Comparison of ENCODE assay signal across 8 cellular contexts in the genomic region with DNA sequence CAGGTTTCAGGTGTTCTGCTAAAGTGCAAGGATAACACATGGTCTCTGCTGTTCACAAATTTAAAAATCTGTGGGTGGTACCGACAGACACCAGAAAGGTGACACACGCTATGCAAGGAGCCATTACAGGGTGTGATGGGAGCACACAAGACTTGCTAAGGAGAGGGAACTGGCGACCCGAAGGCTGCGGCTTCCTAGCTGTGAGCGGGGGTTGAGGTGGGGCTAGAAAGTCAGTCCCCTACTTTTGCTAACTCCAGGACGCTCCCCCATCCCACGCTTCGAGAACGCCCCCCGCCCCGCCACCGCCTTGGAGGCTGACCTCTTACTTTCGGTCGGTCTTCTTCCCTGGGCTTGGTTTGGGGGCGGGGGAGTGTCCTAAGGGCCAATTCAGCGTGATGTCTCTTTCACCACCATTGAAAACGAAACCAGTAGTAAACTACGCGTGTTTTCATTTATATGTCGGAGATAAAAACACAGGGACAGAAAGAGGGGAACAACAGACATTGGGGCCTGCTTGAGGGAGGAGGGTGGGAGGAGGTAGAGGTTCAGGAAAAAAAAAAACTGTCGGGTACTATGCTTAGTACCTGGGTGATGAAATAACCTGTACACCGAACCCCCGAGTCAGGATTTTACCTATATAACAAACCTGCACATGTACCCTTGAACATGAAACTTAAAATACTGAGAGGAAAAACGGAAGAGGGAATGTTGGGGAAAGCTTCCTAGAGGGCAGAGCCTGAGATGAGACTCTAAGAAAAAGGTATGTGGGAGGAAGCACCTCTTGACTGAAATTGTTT. TPM values are rescaled to one million over a fixed set of nuclear protein-coding genes. Genes with fewer than 3 reads are reported as not detected.
A peak's percentile ranks its signal among the peaks of the same experiment; 100 is the strongest.
DNase-seq lines count a peak whose midpoint lies in the region; ATAC-seq and TF ChIP-seq lines count a peak whose summit lies in the region.

No MANE protein-coding gene starts in this region.

- H3K4me2 ChIP-seq in OCI-LY7 (ENCODE audit: low read length), result peak overlapping the region; percentile 83

- no TSS peak for BruUV-seq in OCI-LY7 (replicated peaks; lab: Mats Ljungman, UMichigan)

- H3K9me3 ChIP-seq in OCI-LY7 (ENCODE audit: low read length) (no peaks in the 10 kb centered on the region), iPS DF 6.9 (ENCODE audit: control insufficient read depth, insufficient read depth, low read length) (no peaks in the 10 kb centered on the region)

- H3K27me3 ChIP-seq in iPS DF 6.9 (ENCODE audit: control insufficient read depth, insufficient read depth, low read length), result no peaks in the 10 kb centered on the region

- H3K9me2 ChIP-seq in OCI-LY7 (ENCODE audit: insufficient read depth, low read length), result no peaks in the 10 kb centered on the region

- DNase-seq in NCI-H1105 treated with DMSO at 0.1 percent for 48 hours (lab: John Stamatoyannopoulos, UW), result peak; percentile 21
- no peak for DNase-seq in NCI-H1105 (lab: John Stamatoyannopoulos, UW)
- peak; percentile 50 for DNase-seq in OCI-LY7 (ENCODE audit: low spot score)
- DNase-seq in activated naive CD4-positive, alpha-beta T cell treated with anti-CD3 and anti-CD28 coated beads, Interleukin-2, amount 50 U/mL, for 72 hours (ENCODE audit: low spot score in 2 of 2), result peak; percentile 46 to 71
- DNase-seq in iPS DF 6.9 (ENCODE audit: low read depth, low spot score), result no peak
- peak; percentile 55 for DNase-seq in stimulated activated CD4-positive, alpha-beta T cell treated with anti-CD3 and anti-CD28 coated beads, Interleukin-12 subunit alpha, Interleukin-12 subunit beta, amount 100 ng/mL, for 4 hours
- DNase-seq in GM03348 (ENCODE audit: low spot score), result no peak

- H3K36me3 ChIP-seq in OCI-LY7 (ENCODE audit: insufficient read depth, low read length) (peaks cover 53% of the 10 kb centered on the region), iPS DF 6.9 (ENCODE audit: control insufficient read depth, insufficient read depth, low read length) (peaks cover 6% of the 10 kb centered on the region; the same call in 1 of the 2 replicates)

- H4K20me1 ChIP-seq in OCI-LY7 (ENCODE audit: insufficient read depth, low read length), result peaks cover 15% of the 10 kb centered on the region; the same call in 1 of the 2 replicates

- peak in 1 of 2 donors; percentile 6 for ATAC-seq in activated naive CD4-positive, alpha-beta T cell treated with anti-CD3 and anti-CD28 coated beads, Interleukin-2, amount 50 U/mL, for 72 hours
- ATAC-seq in HG02981 (IDR thresholded peaks at IDR 0.05; ENCODE audit: unreplicated experiment), result no peak

- H2AFZ ChIP-seq in OCI-LY7 (ENCODE audit: low read length), result no peak overlapping the region

- CTCF ChIA-PET in OCI-LY7 (lab: Charles Lee; ENCODE audit: unreplicated experiment), result no interaction called here

- no peak overlapping the region for H3K27ac Mint-ChIP-seq in activated naive CD4-positive, alpha-beta T cell treated with anti-CD3 and anti-CD28 coated beads, Interleukin-2, amount 50 U/mL, for 72 hours

- POLR2A ChIA-PET in OCI-LY7 (lab: Charles Lee), result interaction anchor here (1.2 kb wide), 1 partner anchor 19 kb away, joined by 5 read pairs; no protein-coding TSS in a partner anchor

- H3K4me3 ChIP-seq in OCI-LY7 (ENCODE audit: low read depth, low read length, poor library complexity, severe bottlenecking) (peak overlapping the region; percentile 83), iPS DF 6.9 (ENCODE audit: low read length) (peak overlapping the region; percentile 82; the same call in 1 of the 2 replicates)

- no peak for TF ChIP-seq CTCF in OCI-LY7 (conservative IDR thresholded peaks at IDR 0.05; ENCODE audit: low read length)

- peaks cover 10 to 26% of the 10 kb centered on the region in 2 donors for H3K36me3 Mint-ChIP-seq in activated naive CD4-positive, alpha-beta T cell treated with anti-CD3 and anti-CD28 coated beads, Interleukin-2, amount 50 U/mL, for 72 hours

- WGBS in iPS DF 6.9 (ENCODE audit: insufficient coverage, insufficient read length), result no CpG with 5 or more reads among the region's 25 CpGs

- intact Hi-C loops in OCI-LY7 (cut with micrococcal nuclease; ENCODE audit: unreplicated experiment), result loop anchor here (1.0 kb wide), 1 partner anchor 8 kb away; a partner anchor contains a TSS

- peak overlapping the region; percentile 89 for H3K27ac ChIP-seq in OCI-LY7 (ENCODE audit: low read depth, low read length, poor library complexity, severe bottlenecking)
- H3K27ac ChIP-seq in iPS DF 6.9 (ENCODE audit: low read length), result peak overlapping the region; percentile 6

- H3K79me2 ChIP-seq in OCI-LY7 (ENCODE audit: insufficient read depth, low read depth, low read length), result peaks cover 71% of the 10 kb centered on the region

- H3K4me1 ChIP-seq in OCI-LY7 (ENCODE audit: insufficient read depth, low read length, poor library complexity, severe bottlenecking), result peaks cover 48% of the 10 kb centered on the region
- H3K4me1 ChIP-seq in iPS DF 6.9 (ENCODE audit: control insufficient read depth, insufficient read depth, low read length), result peaks cover 8% of the 10 kb centered on the region; the same call in 1 of the 2 replicates

- H3K9me3 Mint-ChIP-seq in activated naive CD4-positive, alpha-beta T cell treated with anti-CD3 and anti-CD28 coated beads, Interleukin-2, amount 50 U/mL, for 72 hours, result no peaks in the 10 kb centered on the region

RNA-seq across cellular contexts. Expression of a gene that starts 1.1 kb away (rescaled TPM):
- total RNA-seq in OCI-LY7 (2014; rRNA removed; shearing (Covaris generic)), result 149 and 204 TPM in 2 replicates
- 230 and 260 TPM in 2 replicates for total RNA-seq in OCI-LY7 (2022)
- total RNA-seq in activated naive CD4-positive, alpha-beta T cell treated with anti-CD3 and anti-CD28 coated beads, Interleukin-2, amount 50 U/mL, for 72 hours, result 100 to 1,000 TPM; 202 to 308 TPM

RNA-seq across cellular contexts. Expression of a gene that starts 5.1 kb away (rescaled TPM):
- total RNA-seq in OCI-LY7 (2014; rRNA removed; shearing (Covaris generic)), result 31.4 and 37.6 TPM in 2 replicates
- 77.4 and 84.0 TPM in 2 replicates for total RNA-seq in OCI-LY7 (2022)
- total RNA-seq in activated naive CD4-positive, alpha-beta T cell treated with anti-CD3 and anti-CD28 coated beads, Interleukin-2, amount 50 U/mL, for 72 hours, result 10 to 100 TPM; 50.3 to 76.2 TPM

RNA-seq across cellular contexts. Expression of a gene that starts 7.5 kb away (rescaled TPM):
- total RNA-seq in OCI-LY7 (2014; rRNA removed; shearing (Covaris generic)), result 52.7 and 55.7 TPM in 2 replicates
- total RNA-seq in OCI-LY7 (2022), result 57.0 and 57.9 TPM in 2 replicates
- total RNA-seq in activated naive CD4-positive, alpha-beta T cell treated with anti-CD3 and anti-CD28 coated beads, Interleukin-2, amount 50 U/mL, for 72 hours, result 10 to 100 TPM; 40.8 to 41.9 TPM

RNA-seq across cellular contexts. Expression of a gene that starts 14.0 kb away (rescaled TPM):
- total RNA-seq in OCI-LY7 (2014; rRNA removed; shearing (Covaris generic)), result 36.5 and 44.3 TPM in 2 replicates
- 47.3 and 53.1 TPM in 2 replicates for total RNA-seq in OCI-LY7 (2022)
- 10 to 100 TPM; 27.7 to 55.3 TPM for total RNA-seq in activated naive CD4-positive, alpha-beta T cell treated with anti-CD3 and anti-CD28 coated beads, Interleukin-2, amount 50 U/mL, for 72 hours

RNA-seq across cellular contexts. Expression of a gene that starts 17.8 kb away (rescaled TPM):
- 0.95 and 2.3 TPM in 2 replicates for total RNA-seq in OCI-LY7 (2014; rRNA removed; shearing (Covaris generic))
- 0.78 and 1.5 TPM in 2 replicates for total RNA-seq in OCI-LY7 (2022)
- total RNA-seq in activated naive CD4-positive, alpha-beta T cell treated with anti-CD3 and anti-CD28 coated beads, Interleukin-2, amount 50 U/mL, for 72 hours, result under 1 TPM; 0.66 to 0.68 TPM

Comparison
In these comparisons a context has a peak if more than half of its experiments do, and no peak if none do; other contexts are left out.
1. DNase-seq: peak in NCI-H1105 treated with DMSO at 0.1 percent for 48 hours (single experiment), OCI-LY7 (single experiment), activated naive CD4-positive, alpha-beta T cell treated with anti-CD3 and anti-CD28 coated beads, Interleukin-2, amount 50 U/mL, for 72 hours (2 of 2) and stimulated activated CD4-positive, alpha-beta T cell treated with anti-CD3 and anti-CD28 coated beads, Interleukin-12 subunit alpha, Interleukin-12 subunit beta, amount 100 ng/mL, for 4 hours (single experiment); none in NCI-H1105 (single experiment), iPS DF 6.9 (single experiment) and GM03348 (single experiment).